ENCODE assay signal across 13 cellular contexts in genomic region chr6:68637782-68638181, GRCh38. TPM values are rescaled to one million over a fixed set of nuclear protein-coding genes. Genes with fewer than 3 reads are reported as not detected.
DNase-seq lines count a peak whose midpoint lies in the region; ATAC-seq and TF ChIP-seq lines count a peak whose summit lies in the region.
"Had no signal": no experiment of that assay in that cellular context is flagged by ENCODE, and none has a peak within 500 bp of the region (broad histone marks: within the 10 kb centered on the region; RNA-seq: fewer than 3 reads in every experiment).

No MANE protein-coding gene starts in this region.

- H3K36me3 ChIP-seq in DOHH2 (ENCODE audit: control insufficient read depth, low read length) (no peaks in the 10 kb centered on the region), neuron (ENCODE audit: insufficient read depth, low read length) (peaks cover 18% of the 10 kb centered on the region), psoas muscle (ENCODE audit: insufficient read depth in 1 of 2, low read depth in 1 of 2) (no peaks in the 10 kb centered on the region)

- H3K4me1 Mint-ChIP-seq in brain (peaks cover 48% of the 10 kb centered on the region), glutamatergic neuron (ENCODE audit: low read depth, unreplicated experiment) (peaks cover 39% of the 10 kb centered on the region)
- H3K4me1 Mint-ChIP-seq in activated naive CD8-positive, alpha-beta T cell treated with anti-CD3 and anti-CD28 coated beads for 36 hours = peaks cover 19% of the 10 kb centered on the region

- peaks cover 8% of the 10 kb centered on the region for H3K36me3 Mint-ChIP-seq in brain
- H3K36me3 Mint-ChIP-seq in glutamatergic neuron (ENCODE audit: unreplicated experiment) = no peaks in the 10 kb centered on the region
- H3K36me3 Mint-ChIP-seq in activated naive CD8-positive, alpha-beta T cell treated with anti-CD3 and anti-CD28 coated beads for 36 hours = no peaks in the 10 kb centered on the region

- H3K27me3 ChIP-seq in DOHH2 (ENCODE audit: control insufficient read depth, low read length) = peaks cover 30% of the 10 kb centered on the region
- H3K27me3 ChIP-seq in neuron (ENCODE audit: insufficient read depth, low read length) = no peaks in the 10 kb centered on the region
- H3K27me3 ChIP-seq in psoas muscle (ENCODE audit: insufficient read depth in 3 of 3, low read length in 2 of 3) = peaks cover 0 to 34% (median 0%) of the 10 kb centered on the region in 3 donors

- H3K79me2 ChIP-seq in DOHH2 (ENCODE audit: control insufficient read depth, low read length) = no peaks in the 10 kb centered on the region

- no peak for ATAC-seq in psoas muscle

- intact Hi-C loops in psoas muscle (cut with DNase I) = loop anchor here in 1 of 2 donors (2.0 to 5.0 kb wide), 2 partner anchors 141 to 320 kb away; no protein-coding TSS in a partner anchor

- no peaks in the 10 kb centered on the region for H4K20me1 ChIP-seq in DOHH2 (ENCODE audit: control insufficient read depth, insufficient read depth, low read depth, low read length)

- no peaks in the 10 kb centered on the region for H3K9me2 ChIP-seq in DOHH2 (replicated peaks; ENCODE audit: control insufficient read depth, low read length)

- H3K4me1 ChIP-seq in DOHH2 (ENCODE audit: control insufficient read depth, low read length) = peaks cover 5% of the 10 kb centered on the region
- peaks cover 31% of the 10 kb centered on the region for H3K4me1 ChIP-seq in neuron (ENCODE audit: insufficient read depth, low read length)
- no peaks in the 10 kb centered on the region for H3K4me1 ChIP-seq in psoas muscle

- H3K27me3 Mint-ChIP-seq in brain = peaks cover 35% of the 10 kb centered on the region
- peaks cover 14% of the 10 kb centered on the region for H3K27me3 Mint-ChIP-seq in glutamatergic neuron (ENCODE audit: unreplicated experiment)
- H3K27me3 Mint-ChIP-seq in activated naive CD8-positive, alpha-beta T cell treated with anti-CD3 and anti-CD28 coated beads for 36 hours = peaks cover 75% of the 10 kb centered on the region

- H3K27ac Mint-ChIP-seq in brain (peak overlapping the region; percentile 25 to 98 (median 89)), glutamatergic neuron (ENCODE audit: unreplicated experiment) (no peak overlapping the region)
- no peak overlapping the region for H3K27ac Mint-ChIP-seq in activated naive CD8-positive, alpha-beta T cell treated with anti-CD3 and anti-CD28 coated beads for 36 hours
- H3K27ac Mint-ChIP-seq: CD8-positive, alpha-beta memory T cell had no signal

- H3K4me3 ChIP-seq in DOHH2 (ENCODE audit: low read length) (no peak overlapping the region), neuron (ENCODE audit: low read length) (peak overlapping the region; percentile 60), psoas muscle (no peak overlapping the region)

- DNase-seq in glutamatergic neuron (no peak), psoas muscle (no peak), NCI-H2029 treated with DMSO at 0.1 percent for 48 hours (lab: John Stamatoyannopoulos, UW) (no peak)
- DNase-seq in activated naive CD8-positive, alpha-beta T cell treated with anti-CD3 and anti-CD28 coated beads for 36 hours = no peak
- DNase-seq: CD8-positive, alpha-beta memory T cell; GOT3; NCI-H1105; NCI-H226; SHP77 treated with DMSO at 0.1 percent for 48 hours had no signal

- H3K9me3 Mint-ChIP-seq in brain (no peaks in the 10 kb centered on the region), glutamatergic neuron (ENCODE audit: unreplicated experiment) (peaks cover 12% of the 10 kb centered on the region)
- H3K9me3 Mint-ChIP-seq in activated naive CD8-positive, alpha-beta T cell treated with anti-CD3 and anti-CD28 coated beads for 36 hours = no peaks in the 10 kb centered on the region

- H3K9me3 ChIP-seq in DOHH2 (ENCODE audit: control insufficient read depth, insufficient read depth, low read length) (no peaks in the 10 kb centered on the region), neuron (ENCODE audit: low read length) (no peaks in the 10 kb centered on the region), psoas muscle (no peaks in the 10 kb centered on the region)

- 1 to 7% (median 3%) methylated on average over 1 of the region's 1 CpG for WGBS in psoas muscle, 3 donors

- H3K27ac ChIP-seq in DOHH2 (ENCODE audit: low read depth, low read length) = no peak overlapping the region
- H3K27ac ChIP-seq in psoas muscle = no peak overlapping the region

- no peak overlapping the region for H2AFZ ChIP-seq in neuron (ENCODE audit: low read depth, low read length)

- peak overlapping the region; percentile 92 to 99 (median 97) for H3K4me3 Mint-ChIP-seq in brain
- H3K4me3 Mint-ChIP-seq in glutamatergic neuron (ENCODE audit: unreplicated experiment) = peak overlapping the region; percentile 0
- H3K4me3 Mint-ChIP-seq in activated naive CD8-positive, alpha-beta T cell treated with anti-CD3 and anti-CD28 coated beads for 36 hours = no peak overlapping the region

- H3K4me2 ChIP-seq in DOHH2 (ENCODE audit: low read length) = no peak overlapping the region

- TF ChIP-seq CTCF in DOHH2 (IDR thresholded peaks at IDR 0.05; ENCODE audit: low read depth, low read length, poor library complexity, severe bottlenecking) (peak; percentile 5), brain (conservative IDR thresholded peaks at IDR 0.05) (no peak), glutamatergic neuron (IDR thresholded peaks at IDR 0.05; ENCODE audit: partially characterized antibody, unreplicated experiment) (no peak), psoas muscle (IDR thresholded peaks at IDR 0.05) (no peak)

- H3F3A ChIP-seq in DOHH2 (ENCODE audit: control insufficient read depth, insufficient read depth) = no peaks in the 10 kb centered on the region

RNA-seq across cellular contexts. Expression of gene ADGRB3, which starts 2.7 kb away (rescaled TPM):
- polyA plus RNA-seq in brain (ENCODE audit: insufficient read depth, low read depth, low replicate concordance) (6.2 TPM), psoas muscle (under 1 TPM in 2 of 3 donors, not detected in 1; 0.10 to 0.14 TPM)
- total RNA-seq in glutamatergic neuron (ENCODE audit: unreplicated experiment) (7.3 TPM), psoas muscle (under 1 TPM; 0.20 to 0.39 (median 0.27) TPM)
- not detected for total RNA-seq in activated naive CD8-positive, alpha-beta T cell treated with anti-CD3 and anti-CD28 coated beads for 36 hours
- total RNA-seq: CD8-positive, alpha-beta memory T cell; RPMI7951 had no signal
- polyA plus RNA-seq: CD8-positive, alpha-beta memory T cell had no signal

Comparison
In these comparisons a context has a peak if more than half of its experiments do, and no peak if none do; other contexts are left out.
1. H3K27ac Mint-ChIP-seq: peak in brain (5 of 5); none in glutamatergic neuron (single experiment) and activated naive CD8-positive, alpha-beta T cell treated with anti-CD3 and anti-CD28 coated beads for 36 hours (single experiment).